In the genomic region with DNA sequence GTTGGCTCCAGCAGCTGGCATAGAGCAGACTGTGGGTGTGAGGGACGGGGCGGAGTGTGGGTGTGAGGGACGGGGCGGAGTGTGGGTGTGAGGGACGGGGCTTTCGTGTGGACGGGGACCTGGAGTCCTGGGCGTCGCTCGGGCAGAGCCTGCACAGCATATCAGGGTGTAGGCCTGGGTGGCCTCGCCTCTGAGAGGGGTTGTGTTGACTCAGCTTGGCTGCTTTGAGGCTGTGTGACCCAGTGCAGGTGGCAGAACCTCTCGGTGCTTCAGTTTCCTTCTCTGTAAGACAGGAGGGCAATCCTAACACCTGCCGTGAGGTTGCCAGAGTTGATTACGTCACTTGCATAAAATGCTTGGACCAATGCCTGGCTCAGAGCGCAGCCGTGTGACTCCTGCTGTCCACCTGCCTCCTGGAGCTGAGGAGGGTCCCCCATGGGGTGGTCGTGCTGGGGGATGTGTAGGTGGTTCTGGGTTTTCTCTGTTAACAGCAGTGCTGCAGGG, we compare ENCODE assay signal across 1 cellular context.
TF ChIP-seq lines count a peak whose summit lies in the region.

No MANE protein-coding gene starts in this region.

TF ChIP-seq in GM12878, 131 proteins besides CTCF, POLR2A, EP300 and RAD21:
- no peak for TF ChIP-seq SP1 (IDR thresholded peaks at IDR 0.05; ENCODE audit: low read depth, low read length)
- TF ChIP-seq SMAD1 (IDR thresholded peaks at IDR 0.05; ENCODE audit: low read depth, partially characterized antibody) = no peak
